In the genomic region with DNA sequence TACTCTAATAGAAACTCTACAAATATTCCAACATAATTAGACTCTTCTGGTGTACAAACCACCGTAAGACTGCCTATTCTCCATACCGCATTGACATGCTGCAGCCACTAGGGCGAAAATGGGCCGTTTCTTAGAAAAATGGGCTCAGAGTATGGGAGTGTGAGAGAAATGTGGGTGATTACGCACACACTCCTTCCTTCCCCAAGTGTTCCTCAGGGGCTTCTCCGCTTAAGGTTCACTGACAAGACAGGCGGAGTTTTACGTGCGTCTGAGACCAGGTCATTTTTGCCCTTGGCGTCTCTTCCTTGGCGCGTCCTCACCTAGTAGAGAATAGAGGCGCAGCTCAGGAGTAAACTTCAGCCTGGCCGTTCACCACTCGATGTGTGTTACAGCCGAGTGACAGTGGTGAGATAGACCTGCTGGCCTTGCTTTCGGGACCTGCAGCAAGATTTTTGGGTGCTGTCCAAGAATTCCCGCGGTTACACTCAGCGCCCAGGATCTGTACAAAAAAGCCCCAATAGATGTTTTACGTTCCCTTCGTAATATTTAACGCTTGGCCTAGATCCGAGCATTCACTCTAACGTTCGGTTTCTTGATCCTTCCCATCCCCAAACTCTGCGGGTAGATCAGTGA, we compare ENCODE assay signal across 1 cellular context.
TF ChIP-seq lines count a peak whose summit lies in the region.

No MANE protein-coding gene starts in this region.

TF ChIP-seq in GM23338, 12 proteins besides CTCF, POLR2A, EP300 and RAD21 (continued from another document):
- TF ChIP-seq REST (IDR thresholded peaks at IDR 0.05; ENCODE audit: unreplicated experiment) (no peak), CREB1 (CRISPR knock-in tag; IDR thresholded peaks at IDR 0.05; ENCODE audit: low read depth) (no peak)
